ENCODE assay signal across 1 cellular context in genomic region chr5:132063090-132063911, GRCh38.
TF ChIP-seq lines count a peak whose summit lies in the region.

No MANE protein-coding gene starts in this region.

TF ChIP-seq in K562, 482 proteins besides CTCF, POLR2A, EP300 and RAD21 (continued from another document):
- TF ChIP-seq NKRF (IDR thresholded peaks at IDR 0.05; ENCODE audit: borderline replicate concordance): no peak
- no peak for TF ChIP-seq ZNF696 (CRISPR knock-in tag; conservative IDR thresholded peaks at IDR 0.05)
- peak; percentile 91 for TF ChIP-seq SMC3 (conservative IDR thresholded peaks at IDR 0.05; ENCODE audit: insufficient read depth, low read depth, low read length)
- no peak for TF ChIP-seq PHF21A (IDR thresholded peaks at IDR 0.05; ENCODE audit: borderline replicate concordance, low read depth)
